ENCODE assay signal across 21 cellular contexts in genomic region chr11:35750315-35750714, GRCh38.
A peak's percentile ranks its signal among the peaks of the same experiment; 100 is the strongest.
DNase-seq lines count a peak whose midpoint lies in the region; ATAC-seq, FAIRE-seq and TF ChIP-seq lines count a peak whose summit lies in the region.
"Had no signal": no experiment of that assay in that cellular context is flagged by ENCODE, and none has a peak within 500 bp of the region (broad histone marks: within the 10 kb centered on the region; RNA-seq: fewer than 3 reads in every experiment).

No MANE protein-coding gene starts in this region.

- peaks cover 6% of the 10 kb centered on the region for H3K27me3 Mint-ChIP-seq in nephron progenitor cell (ENCODE audit: low read depth, poor library complexity)
- H3K27me3 Mint-ChIP-seq: B cell, IgD-negative memory B cell had no signal

- peaks cover 5% of the 10 kb centered on the region for H3K36me3 Mint-ChIP-seq in nephron progenitor cell (ENCODE audit: low read depth)

- TF ChIP-seq CTCF in RWPE2 (IDR thresholded peaks at IDR 0.05; ENCODE audit: poor library complexity, severe bottlenecking) = no peak
- no peak for TF ChIP-seq CTCF in pancreas (IDR thresholded peaks at IDR 0.05)
- TF ChIP-seq CTCF in nephron progenitor cell (IDR thresholded peaks at IDR 0.05) = no peak

- TF ChIP-seq POLR2A in erythroblast (IDR thresholded peaks at IDR 0.05; ENCODE audit: low read length) = no peak

- DNase-seq in RWPE2 (ENCODE audit: low spot score) (no peak), left lobe of liver (ENCODE audit: low spot score) (no peak), pancreas (no peak), erythroblast (lab: John Stamatoyannopoulos, UW) (no peak), nephron progenitor cell (no peak)
- DNase-seq: Calu3; CD8-positive, alpha-beta T cell; DMS 273 treated with DMSO at 0.1 percent for 48 hours; DMS53; DND-41; EL; HCEC 1CT had no signal

- no peak for FAIRE-seq in pancreas (lab: Jason Lieb, UNC)
- FAIRE-seq: GM12878, GM18507, H54, HTR-8/SVneo had no signal

- H3K36me3 ChIP-seq in RWPE2 (ENCODE audit: low read depth) (no peaks in the 10 kb centered on the region), pancreas (no peaks in the 10 kb centered on the region)

- H3K27me3 ChIP-seq in RWPE2 (ENCODE audit: insufficient read depth, poor library complexity, severe bottlenecking) (no peaks in the 10 kb centered on the region), pancreas (no peaks in the 10 kb centered on the region)
- H3K27me3 ChIP-seq: BLaER1 treated with 17β-estradiol and CSF1 and Interleukin-3, amounts not matched to agents 10 nM and 100 nM had no signal

- intact Hi-C loops in pancreas (cut with DNase I) = no loop called here

- ATAC-seq in RWPE2 (ENCODE audit: low read depth) (no peak), left lobe of liver (peak; percentile 72), pancreas (peak; percentile 32 to 59 (median 48)), HG03097 (IDR thresholded peaks at IDR 0.05; ENCODE audit: low FRiP score, unreplicated experiment) (no peak)
- ATAC-seq: CD8-positive, alpha-beta T cell; GM12878; GM23338 had no signal

- 22 to 59% methylated on average over 2 of the region's 2 CpGs for WGBS in pancreas, 2 donors

- H3K27ac Mint-ChIP-seq in nephron progenitor cell = no peak overlapping the region
- H3K27ac Mint-ChIP-seq: B cell; CD8-positive, alpha-beta T cell; GM23338; IgD-negative memory B cell had no signal

- H3K27ac ChIP-seq in RWPE2 (ENCODE audit: poor library complexity, severe bottlenecking) (peak overlapping the region; percentile 76), pancreas (peak overlapping the region in 1 of 4 donors; percentile 5)
- H3K27ac ChIP-seq: BLaER1 treated with 17β-estradiol and CSF1 and Interleukin-3, amounts not matched to agents 10 nM and 100 nM had no signal

- H3K4me3 ChIP-seq in RWPE2 (ENCODE audit: severe bottlenecking) (no peak overlapping the region), pancreas (no peak overlapping the region)
- H3K4me3 ChIP-seq: BLaER1 treated with 17β-estradiol and CSF1 and Interleukin-3, amounts not matched to agents 10 nM and 100 nM; GM12878; GM23338 had no signal

- H3K4me1 ChIP-seq in RWPE2 (ENCODE audit: insufficient read depth, poor library complexity, severe bottlenecking) (peaks cover 27% of the 10 kb centered on the region), pancreas (peaks cover 11 to 49% (median 45%) of the 10 kb centered on the region in 3 donors)

- H3K4me1 Mint-ChIP-seq in nephron progenitor cell = no peaks in the 10 kb centered on the region

- H3K4me3 Mint-ChIP-seq in nephron progenitor cell = no peak overlapping the region
- H3K4me3 Mint-ChIP-seq: B cell; CD8-positive, alpha-beta T cell; GM23338; IgD-negative memory B cell had no signal

- H3K9me3 ChIP-seq in RWPE2 (ENCODE audit: severe bottlenecking) (no peaks in the 10 kb centered on the region), pancreas (no peaks in the 10 kb centered on the region)

- peaks cover 11% of the 10 kb centered on the region for H3K9me3 Mint-ChIP-seq in nephron progenitor cell
- H3K9me3 Mint-ChIP-seq: IgD-negative memory B cell had no signal

Comparison
In these comparisons a context has a peak if more than half of its experiments do, and no peak if none do; other contexts are left out.
1. ATAC-seq: peak in left lobe of liver (single experiment) and pancreas (4 of 4); none in RWPE2 (single experiment) and HG03097 (single experiment).